12 cellular contexts compared by ENCODE assay signal in the genomic region with DNA sequence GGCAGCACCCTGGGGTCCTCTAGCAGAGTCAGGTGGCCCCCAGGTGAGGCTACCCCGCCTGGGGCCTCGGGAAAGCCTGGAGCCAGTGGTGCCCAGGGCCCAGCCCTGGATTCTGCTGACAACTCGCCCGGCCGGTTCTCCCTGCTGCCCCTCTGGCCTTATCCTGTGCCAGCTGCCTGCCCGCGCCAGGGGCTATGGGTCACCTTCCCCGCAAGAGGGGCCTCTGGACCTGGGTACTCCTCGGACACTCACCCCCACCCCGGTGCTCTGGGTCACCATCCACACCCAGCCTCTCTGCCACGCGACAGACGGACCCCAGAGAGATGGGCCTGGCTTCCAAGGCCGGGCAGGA. TPM values are rescaled to one million over a fixed set of nuclear protein-coding genes. Genes with fewer than 3 reads are reported as not detected.
DNase-seq lines count a peak whose midpoint lies in the region; ATAC-seq and TF ChIP-seq lines count a peak whose summit lies in the region.
"Had no signal": no experiment of that assay in that cellular context is flagged by ENCODE, and none has a peak within 500 bp of the region (broad histone marks: within the 10 kb centered on the region; RNA-seq: fewer than 3 reads in every experiment).

No MANE protein-coding gene starts in this region.

- H3K4me3 ChIP-seq in GM06990 (replicated peaks; ENCODE audit: low read depth, low read length) (no peak overlapping the region), smooth muscle cell (no peak overlapping the region)
- H3K4me3 ChIP-seq: ascending aorta had no signal

- DNase-seq in GM06990 (ENCODE audit: extremely low read depth, insufficient read length) (peak; percentile 14), activated B cell treated with CpG ODN at 0.5 μM for 24 hours (no peak), left lobe of liver (ENCODE audit: low spot score) (no peak), smooth muscle cell (lab: John Stamatoyannopoulos, UW; ENCODE audit: unreplicated experiment) (no peak), HCEC 1CT (no peak), erythroblast (lab: John Stamatoyannopoulos, UW) (no peak)
- DNase-seq in stimulated activated naive CD8-positive, alpha-beta T cell treated with anti-CD3 and anti-CD28 coated beads, Interleukin-15, Interleukin-2, amounts not matched to agents 100 U/mL and 50 U/mL, for 24 hours = no peak
- DNase-seq: activated CD4-positive, alpha-beta T cell treated with anti-CD3 and anti-CD28 coated beads for 48 hours; NCI-H1105 treated with DMSO at 0.1 percent for 48 hours had no signal

- no peak overlapping the region for H3K4me2 ChIP-seq in smooth muscle cell

- peaks cover 48% of the 10 kb centered on the region for H3K79me2 ChIP-seq in smooth muscle cell (ENCODE audit: low read depth)

- H3K27me3 ChIP-seq in GM06990 (replicated peaks; ENCODE audit: control insufficient read depth, insufficient read depth, low read length) (no peaks in the 10 kb centered on the region), smooth muscle cell (ENCODE audit: low read depth) (no peaks in the 10 kb centered on the region)
- H3K27me3 ChIP-seq: ascending aorta had no signal

- H3K9me3 ChIP-seq in smooth muscle cell (replicated peaks; ENCODE audit: low read depth) = no peaks in the 10 kb centered on the region
- H3K9me3 ChIP-seq: ascending aorta had no signal

- no peak for TF ChIP-seq POLR2A in erythroblast (IDR thresholded peaks at IDR 0.05; ENCODE audit: low read length)

- H4K20me1 ChIP-seq in smooth muscle cell (ENCODE audit: low read depth) = peaks cover 86% of the 10 kb centered on the region

- intact Hi-C loops in activated B cell treated with CpG ODN at 0.5 μM for 24 hours (cut with micrococcal nuclease) = no loop called here

- peaks cover 6% of the 10 kb centered on the region for H3K36me3 ChIP-seq in GM06990 (ENCODE audit: control insufficient read depth, insufficient read depth, low read length)
- H3K36me3 ChIP-seq in smooth muscle cell (ENCODE audit: low read depth) = no peaks in the 10 kb centered on the region

- peaks cover 25% of the 10 kb centered on the region for H3K36me3 Mint-ChIP-seq in activated B cell treated with CpG ODN at 0.5 μM for 24 hours (ENCODE audit: low read depth)

- no peaks in the 10 kb centered on the region for H3K27me3 Mint-ChIP-seq in activated B cell treated with CpG ODN at 0.5 μM for 24 hours

- no peak overlapping the region for H3K4me3 Mint-ChIP-seq in activated B cell treated with CpG ODN at 0.5 μM for 24 hours
- H3K4me3 Mint-ChIP-seq: neural crest cell had no signal

- no peak overlapping the region for H3K9ac ChIP-seq in smooth muscle cell (ENCODE audit: low read depth)

- CTCF ChIA-PET in activated B cell treated with CpG ODN at 0.5 μM for 24 hours (lab: Charles Lee) = no interaction called here

- WGBS in smooth muscle cell (ENCODE audit: low lambda C conversion rate) = 80% methylated on average over 14 of the region's 14 CpGs

- H2AFZ ChIP-seq in smooth muscle cell (ENCODE audit: low read depth) = no peak overlapping the region

- TF ChIP-seq CTCF in GM06990 (IDR thresholded peaks at IDR 0.05; ENCODE audit: insufficient read depth, low read length, poor library complexity, severe bottlenecking) (no peak), activated B cell treated with CpG ODN at 0.5 μM for 24 hours (IDR thresholded peaks at IDR 0.05) (no peak), smooth muscle cell (IDR thresholded peaks at IDR 0.05; ENCODE audit: borderline replicate concordance, insufficient read depth, poor library complexity, severe bottlenecking) (no peak)

- H3K9me3 Mint-ChIP-seq in activated B cell treated with CpG ODN at 0.5 μM for 24 hours = no peaks in the 10 kb centered on the region
- H3K9me3 Mint-ChIP-seq: neural crest cell had no signal

- peak overlapping the region; percentile 24 for H3K27ac ChIP-seq in smooth muscle cell (ENCODE audit: low read depth)

- no peaks in the 10 kb centered on the region for H3K4me1 ChIP-seq in smooth muscle cell (ENCODE audit: low read depth)
- H3K4me1 ChIP-seq: ascending aorta had no signal

- POLR2A ChIA-PET in activated B cell treated with CpG ODN at 0.5 μM for 24 hours (lab: Charles Lee) = interaction anchor here (0.6 kb wide), 1 partner anchor 1378 kb away, joined by 3 read pairs; no protein-coding TSS in a partner anchor

- peak overlapping the region; percentile 30 for H3K27ac Mint-ChIP-seq in activated B cell treated with CpG ODN at 0.5 μM for 24 hours

- no peak for ATAC-seq in activated B cell treated with CpG ODN at 0.5 μM for 24 hours (ENCODE audit: low read depth)
- peak; percentile 7 for ATAC-seq in left lobe of liver
- no peak for ATAC-seq in HG03135 (IDR thresholded peaks at IDR 0.05; ENCODE audit: unreplicated experiment)
- ATAC-seq in stimulated activated naive CD8-positive, alpha-beta T cell treated with anti-CD3 and anti-CD28 coated beads, Interleukin-15, Interleukin-2, amounts not matched to agents 100 U/mL and 50 U/mL, for 24 hours = no peak

- H3F3A ChIP-seq in smooth muscle cell (ENCODE audit: low read depth) = peaks cover 4% of the 10 kb centered on the region

- H3K4me1 Mint-ChIP-seq in activated B cell treated with CpG ODN at 0.5 μM for 24 hours = peaks cover 4% of the 10 kb centered on the region
- H3K4me1 Mint-ChIP-seq: neural crest cell had no signal

RNA-seq across cellular contexts. Expression of a gene that starts 24.0 kb away (rescaled TPM):
- total RNA-seq in activated B cell treated with CpG ODN at 0.5 μM for 24 hours = 44.5 and 49.2 TPM in 2 replicates
- 33.3 TPM for total RNA-seq in left lobe of liver
- 13.3 and 16.1 TPM in 2 replicates for total RNA-seq in smooth muscle cell
- polyA plus RNA-seq in smooth muscle cell = 36.0 and 53.4 TPM in 2 replicates

RNA-seq across cellular contexts. Expression of a gene that starts 35.2 kb away (rescaled TPM):
- 36.4 and 37.2 TPM in 2 replicates for total RNA-seq in activated B cell treated with CpG ODN at 0.5 μM for 24 hours
- 13.6 TPM for total RNA-seq in left lobe of liver
- total RNA-seq in smooth muscle cell = 15.6 and 17.3 TPM in 2 replicates
- polyA plus RNA-seq in smooth muscle cell = 8.1 and 14.0 TPM in 2 replicates

RNA-seq across cellular contexts. Expression of a gene that starts 57.4 kb away (rescaled TPM):
- total RNA-seq in activated B cell treated with CpG ODN at 0.5 μM for 24 hours (2,958 and 3,229 TPM in 2 replicates), left lobe of liver (1,272 TPM), smooth muscle cell (870 and 903 TPM in 2 replicates)
- polyA plus RNA-seq in smooth muscle cell = 365 and 474 TPM in 2 replicates
